ENCODE assay signal across 21 cellular contexts in the genomic region with DNA sequence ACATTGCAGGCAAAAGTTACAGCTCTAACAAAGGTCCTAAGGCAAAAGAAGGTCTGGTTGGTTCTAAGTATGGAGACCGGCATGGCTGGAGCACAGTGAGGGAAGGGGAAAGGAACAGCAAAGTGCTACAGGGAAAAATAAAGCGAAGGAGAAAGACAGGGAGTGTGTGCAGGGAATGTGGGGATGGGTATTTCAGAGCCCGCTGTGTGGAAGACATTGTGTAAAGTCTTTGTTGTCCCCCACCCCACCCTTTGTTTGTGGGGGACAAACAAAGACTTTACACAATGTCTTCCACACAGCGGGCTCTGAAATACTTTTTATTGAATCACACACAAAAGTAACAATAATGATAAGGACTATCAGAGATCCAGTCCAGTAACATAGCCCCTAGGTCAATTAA. TPM values are rescaled to one million over a fixed set of nuclear protein-coding genes. Genes with fewer than 3 reads are reported as not detected.
"Had no signal": no experiment of that assay in that cellular context is flagged by ENCODE, and none has a peak within 500 bp of the region (broad histone marks: within the 10 kb centered on the region; RNA-seq: fewer than 3 reads in every experiment).

No MANE protein-coding gene starts in this region.

- H3K36me3 ChIP-seq: sigmoid colon, thyroid gland had no signal

- H3K4me2 ChIP-seq: smooth muscle cell had no signal

- H3K4me3 Mint-ChIP-seq: activated CD4-positive, alpha-beta T cell treated with anti-CD3 and anti-CD28 coated beads, Interleukin-2, amount 10 ng/mL, durations not matched to agents 24 days and 14 days; activated CD8-positive, alpha-beta memory T cell treated with anti-CD3 and anti-CD28 coated beads, Interleukin-2, amount 10 ng/mL, durations not matched to agents 7 days and 5 days; activated CD8-positive, alpha-beta T cell treated with anti-CD3 and anti-CD28 coated beads for 36 hours; activated naive CD4-positive, alpha-beta T cell treated with anti-CD3 and anti-CD28 coated beads, Interleukin-2, amount 10 ng/mL, durations not matched to agents 7 days and 5 days; dendritic cell treated with granulocyte-macrophage colony-stimulating factor and Interleukin-4, amounts not matched to agents 40 ng/mL and 50 ng/mL, for 4 days; natural killer cell treated with Interleukin-12 subunit alpha and Interleukin-12 subunit beta and Interleukin-15 and Interleukin-18, amount 100 ng/mL, for 72 hours; stimulated activated naive B cell treated with anti-CD40 and anti-IgM and Interleukin-4, amounts not matched to agents 10 μg/mL and 1 μg/mL and 100 μg/mL, for 72 hours had no signal

- H3K79me2 ChIP-seq: parathyroid adenoma had no signal

- H3K4me1 Mint-ChIP-seq: activated CD4-positive, alpha-beta T cell treated with anti-CD3 and anti-CD28 coated beads, Interleukin-2, amount 10 ng/mL, durations not matched to agents 24 days and 14 days; activated CD8-positive, alpha-beta memory T cell treated with anti-CD3 and anti-CD28 coated beads, Interleukin-2, amount 10 ng/mL, durations not matched to agents 7 days and 5 days; activated naive CD4-positive, alpha-beta T cell treated with anti-CD3 and anti-CD28 coated beads, Interleukin-2, amount 10 ng/mL, durations not matched to agents 7 days and 5 days; stimulated activated naive B cell treated with anti-CD40 and anti-IgM and Interleukin-4, amounts not matched to agents 10 μg/mL and 1 μg/mL and 100 μg/mL, for 72 hours had no signal

- H3K27ac ChIP-seq: parathyroid adenoma, sigmoid colon, thyroid gland had no signal

- H3K9me3 ChIP-seq: sigmoid colon, thyroid gland had no signal

- H3K27ac Mint-ChIP-seq: activated CD4-positive, alpha-beta T cell treated with anti-CD3 and anti-CD28 coated beads, Interleukin-2, amount 10 ng/mL, durations not matched to agents 24 days and 14 days; activated CD8-positive, alpha-beta memory T cell treated with anti-CD3 and anti-CD28 coated beads, Interleukin-2, amount 10 ng/mL, durations not matched to agents 7 days and 5 days; activated CD8-positive, alpha-beta T cell treated with anti-CD3 and anti-CD28 coated beads for 36 hours; activated naive CD4-positive, alpha-beta T cell treated with anti-CD3 and anti-CD28 coated beads, Interleukin-2, amount 10 ng/mL, durations not matched to agents 7 days and 5 days; dendritic cell treated with granulocyte-macrophage colony-stimulating factor and Interleukin-4, amounts not matched to agents 40 ng/mL and 50 ng/mL, for 4 days; natural killer cell treated with Interleukin-12 subunit alpha and Interleukin-12 subunit beta and Interleukin-15 and Interleukin-18, amount 100 ng/mL, for 72 hours; stimulated activated naive B cell treated with anti-CD40 and anti-IgM and Interleukin-4, amounts not matched to agents 10 μg/mL and 1 μg/mL and 100 μg/mL, for 72 hours had no signal

- H3K27me3 Mint-ChIP-seq: activated CD8-positive, alpha-beta T cell treated with anti-CD3 and anti-CD28 coated beads for 36 hours; activated naive CD4-positive, alpha-beta T cell treated with anti-CD3 and anti-CD28 coated beads, Interleukin-2, amount 10 ng/mL, durations not matched to agents 7 days and 5 days; natural killer cell treated with Interleukin-12 subunit alpha and Interleukin-12 subunit beta and Interleukin-15 and Interleukin-18, amount 100 ng/mL, for 72 hours; stimulated activated naive B cell treated with anti-CD40 and anti-IgM and Interleukin-4, amounts not matched to agents 10 μg/mL and 1 μg/mL and 100 μg/mL, for 72 hours had no signal

- H3K9me3 Mint-ChIP-seq: activated CD4-positive, alpha-beta T cell treated with anti-CD3 and anti-CD28 coated beads, Interleukin-2, amount 10 ng/mL, durations not matched to agents 24 days and 14 days; activated CD8-positive, alpha-beta T cell treated with anti-CD3 and anti-CD28 coated beads for 36 hours; activated naive CD4-positive, alpha-beta T cell treated with anti-CD3 and anti-CD28 coated beads, Interleukin-2, amount 10 ng/mL, durations not matched to agents 7 days and 5 days; dendritic cell treated with granulocyte-macrophage colony-stimulating factor and Interleukin-4, amounts not matched to agents 40 ng/mL and 50 ng/mL, for 4 days; natural killer cell treated with Interleukin-12 subunit alpha and Interleukin-12 subunit beta and Interleukin-15 and Interleukin-18, amount 100 ng/mL, for 72 hours; stimulated activated naive B cell treated with anti-CD40 and anti-IgM and Interleukin-4, amounts not matched to agents 10 μg/mL and 1 μg/mL and 100 μg/mL, for 72 hours had no signal

- H2AFZ ChIP-seq: parathyroid adenoma had no signal

- H3K36me3 Mint-ChIP-seq: activated CD8-positive, alpha-beta memory T cell treated with anti-CD3 and anti-CD28 coated beads, Interleukin-2, amount 10 ng/mL, durations not matched to agents 7 days and 5 days; activated naive CD4-positive, alpha-beta T cell treated with anti-CD3 and anti-CD28 coated beads, Interleukin-2, amount 10 ng/mL, durations not matched to agents 7 days and 5 days; natural killer cell treated with Interleukin-12 subunit alpha and Interleukin-12 subunit beta and Interleukin-15 and Interleukin-18, amount 100 ng/mL, for 72 hours; stimulated activated naive B cell treated with anti-CD40 and anti-IgM and Interleukin-4, amounts not matched to agents 10 μg/mL and 1 μg/mL and 100 μg/mL, for 72 hours had no signal

- H3K4me1 ChIP-seq: parathyroid adenoma, sigmoid colon, thyroid gland had no signal

- DNase-seq: activated CD4-positive, alpha-beta T cell treated with anti-CD3 and anti-CD28 coated beads, Interleukin-2, amount 10 ng/mL, durations not matched to agents 24 days and 14 days; activated CD8-positive, alpha-beta memory T cell treated with anti-CD3 and anti-CD28 coated beads, Interleukin-2, amount 10 ng/mL, durations not matched to agents 7 days and 5 days; activated CD8-positive, alpha-beta T cell treated with anti-CD3 and anti-CD28 coated beads for 36 hours; activated effector memory CD4-positive, alpha-beta T cell treated with anti-CD3 and anti-CD28 coated beads, Interleukin-2, amount 50 U/mL, for 16 hours; activated naive CD4-positive, alpha-beta T cell treated with anti-CD3 and anti-CD28 coated beads, Interleukin-2, amount 10 ng/mL, durations not matched to agents 7 days and 5 days; activated T-cell treated with anti-CD3 and anti-CD28 coated beads for 4 hours; effector CD8-positive, alpha-beta T cell; foreskin melanocyte; glutamatergic neuron; left ventricle myocardium superior; mammary epithelial cell; sigmoid colon; stimulated activated CD4-positive, alpha-beta T cell treated with anti-CD3 and anti-CD28 coated beads, Interleukin-15, amount 100 ng/mL, for 24 hours; stimulated activated CD8-positive, alpha-beta memory T cell treated with anti-CD3 and anti-CD28 coated beads, Interleukin-4, amount 100 ng/mL, for 48 hours; stimulated activated naive B cell treated with anti-CD40 and anti-IgM and Interleukin-4, amounts not matched to agents 10 μg/mL and 1 μg/mL and 100 μg/mL, for 72 hours; thyroid gland had no signal

- H3K4me3 ChIP-seq: sigmoid colon, smooth muscle cell, thyroid gland had no signal

RNA-seq across cellular contexts. Expression of a gene that starts 28.9 kb away (rescaled TPM):
- total RNA-seq: endothelial cell of umbilical vein; natural killer cell treated with Interleukin-12 subunit alpha and Interleukin-12 subunit beta and Interleukin-15 and Interleukin-18, amount 100 ng/mL, for 72 hours; sigmoid colon had no signal
